ENCODE assay signal across 9 cellular contexts in the genomic region with DNA sequence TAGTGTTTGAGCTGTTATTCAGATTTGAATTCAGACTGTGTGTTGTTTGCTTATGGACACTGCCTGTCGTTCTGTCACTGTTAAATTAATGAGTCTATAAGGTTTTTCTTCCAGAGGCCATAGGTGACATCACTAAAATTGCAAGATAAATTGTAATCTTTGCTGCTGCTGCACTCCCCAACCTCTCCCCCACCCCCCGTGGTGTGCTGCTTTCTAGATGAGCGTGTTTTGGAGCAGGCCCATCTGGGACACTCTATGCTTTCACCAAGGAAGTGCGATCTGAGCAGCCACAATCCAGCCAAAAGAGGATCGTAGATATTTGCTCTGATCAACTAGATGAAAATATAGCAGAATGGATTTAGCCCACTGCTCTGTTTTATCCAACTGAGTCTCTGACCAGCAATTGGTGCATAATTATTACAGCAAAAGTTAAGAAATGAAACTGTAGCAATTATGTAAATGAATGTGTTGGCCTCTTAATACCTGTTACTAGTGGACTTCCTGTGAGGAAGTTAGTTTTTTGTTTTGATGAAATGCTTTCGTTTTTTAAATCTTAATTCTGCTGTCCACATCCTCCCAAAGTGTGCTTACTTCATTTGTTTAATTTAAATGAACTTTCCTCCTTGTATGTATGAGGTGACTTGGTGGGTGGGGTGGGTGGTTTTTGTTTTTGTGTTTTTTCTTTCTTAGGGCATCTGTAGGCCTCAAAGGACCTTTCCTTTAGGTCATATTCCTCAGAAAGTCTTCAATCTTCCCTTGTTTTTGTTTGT. TPM values are rescaled to one million over a fixed set of nuclear protein-coding genes. Genes with fewer than 3 reads are reported as not detected.
DNase-seq lines count a peak whose midpoint lies in the region; ATAC-seq and TF ChIP-seq lines count a peak whose summit lies in the region.
"Had no signal": no experiment of that assay in that cellular context is flagged by ENCODE, and none has a peak within 500 bp of the region (broad histone marks: within the 10 kb centered on the region; RNA-seq: fewer than 3 reads in every experiment).

No MANE protein-coding gene starts in this region.

- H3K79me2 ChIP-seq in OCI-LY7 (ENCODE audit: insufficient read depth, low read depth, low read length): no peaks in the 10 kb centered on the region

- H4K20me1 ChIP-seq in OCI-LY7 (ENCODE audit: insufficient read depth, low read length): no peaks in the 10 kb centered on the region

- 37 to 55% (median 45%) methylated on average over 6 of the region's 6 CpGs for WGBS in spleen, 5 donors

- H3K4me3 ChIP-seq in OCI-LY7 (ENCODE audit: low read depth, low read length, poor library complexity, severe bottlenecking): peak overlapping the region; percentile 18
- peak overlapping the region in 1 of 8 donors; percentile 30 for H3K4me3 ChIP-seq in spleen

- peaks cover 27% of the 10 kb centered on the region for H3K4me1 Mint-ChIP-seq in glutamatergic neuron (ENCODE audit: low read depth, unreplicated experiment)

- TF ChIP-seq POLR2A in spleen (IDR thresholded peaks at IDR 0.05): no peak

- H3K36me3 ChIP-seq in OCI-LY7 (ENCODE audit: insufficient read depth, low read length) (peaks cover 70% of the 10 kb centered on the region), spleen (peaks cover 0 to 47% (median 34%) of the 10 kb centered on the region in 6 donors)

- H3K27me3 ChIP-seq in spleen (replicated peaks in 1 of 7): no peaks in the 10 kb centered on the region

- peaks cover 2% of the 10 kb centered on the region for H3K27me3 Mint-ChIP-seq in glutamatergic neuron (ENCODE audit: unreplicated experiment)

- H2AFZ ChIP-seq in OCI-LY7 (ENCODE audit: low read length): no peak overlapping the region

- BruUV-seq in OCI-LY7 (replicated peaks; lab: Mats Ljungman, UMichigan): no TSS peak

- peak; percentile 26 for DNase-seq in OCI-LY7 (ENCODE audit: low spot score)
- no peak for DNase-seq in glutamatergic neuron
- DNase-seq in spleen: no peak
- DNase-seq in NCI-H510A treated with DMSO at 0.1 percent for 48 hours (lab: John Stamatoyannopoulos, UW): no peak
- no peak for DNase-seq in kidney glomerular epithelial cell (lab: John Stamatoyannopoulos, UW)
- DNase-seq: SHP77 had no signal

- H3K4me2 ChIP-seq in OCI-LY7 (ENCODE audit: low read length): peak overlapping the region; percentile 61

- no peaks in the 10 kb centered on the region for H3K9me2 ChIP-seq in OCI-LY7 (ENCODE audit: insufficient read depth, low read length)

- peak; percentile 48 for ATAC-seq in GM19025 (IDR thresholded peaks at IDR 0.05; ENCODE audit: low read depth, unreplicated experiment)
- no peak for ATAC-seq in GM19395 (IDR thresholded peaks at IDR 0.05; ENCODE audit: unreplicated experiment)
- ATAC-seq in GM21528 (IDR thresholded peaks at IDR 0.05; ENCODE audit: low FRiP score, unreplicated experiment): no peak

- CTCF ChIA-PET in OCI-LY7 (lab: Charles Lee; ENCODE audit: unreplicated experiment): no interaction called here

- H3K27ac ChIP-seq in OCI-LY7 (ENCODE audit: low read depth, low read length, poor library complexity, severe bottlenecking): peak overlapping the region; percentile 60
- H3K27ac ChIP-seq in spleen: peak overlapping the region; percentile 66 to 90 (median 84)

- POLR2A ChIA-PET in OCI-LY7 (lab: Charles Lee): interaction anchor here (1.6 kb wide), 1 partner anchor 19 kb away, joined by 4 read pairs; no protein-coding TSS in a partner anchor

- H3K9me3 Mint-ChIP-seq in glutamatergic neuron (ENCODE audit: unreplicated experiment): peaks cover 3% of the 10 kb centered on the region

- TF ChIP-seq CTCF in OCI-LY7 (conservative IDR thresholded peaks at IDR 0.05; ENCODE audit: low read length) (no peak), glutamatergic neuron (IDR thresholded peaks at IDR 0.05; ENCODE audit: partially characterized antibody, unreplicated experiment) (no peak), spleen (IDR thresholded peaks at IDR 0.05 in 8 of 11, conservative IDR thresholded peaks at IDR 0.05 in 3 of 11) (no peak)

- H3K4me3 Mint-ChIP-seq in glutamatergic neuron (ENCODE audit: unreplicated experiment): peak overlapping the region; percentile 42

- peak overlapping the region; percentile 52 for H3K27ac Mint-ChIP-seq in glutamatergic neuron (ENCODE audit: unreplicated experiment)

- H3K36me3 Mint-ChIP-seq in glutamatergic neuron (ENCODE audit: unreplicated experiment): peaks cover 4% of the 10 kb centered on the region

- intact Hi-C loops in OCI-LY7 (cut with micrococcal nuclease; ENCODE audit: unreplicated experiment): no loop called here
- intact Hi-C loops in spleen (cut with DNase I; ENCODE audit: low total_unique reads): no loop called here

- H3K4me1 ChIP-seq in OCI-LY7 (ENCODE audit: insufficient read depth, low read length, poor library complexity, severe bottlenecking): peaks cover 43% of the 10 kb centered on the region
- H3K4me1 ChIP-seq in spleen: peaks cover 30 to 76% (median 48%) of the 10 kb centered on the region in 6 donors

- H3K9me3 ChIP-seq in OCI-LY7 (ENCODE audit: low read length) (no peaks in the 10 kb centered on the region), spleen (no peaks in the 10 kb centered on the region)

RNA-seq across cellular contexts. Expression of a gene that starts 58.1 kb away (rescaled TPM):
- 45.6 and 52.3 TPM in 2 replicates for total RNA-seq in OCI-LY7 (2014; rRNA removed; shearing (Covaris generic))
- total RNA-seq in OCI-LY7 (2022) (67.3 and 67.9 TPM in 2 replicates), glutamatergic neuron (ENCODE audit: unreplicated experiment) (29.2 TPM), spleen (10 to 100 TPM; 26.9 to 42.0 (median 35.5) TPM)
- polyA plus RNA-seq in spleen: 10 to 100 TPM in 1 of 3 donors, 1 to 10 TPM in 2; 7.1 to 11.1 (median 7.9) TPM

RNA-seq across cellular contexts. Expression of a gene that starts 58.4 kb away (rescaled TPM):
- 20.2 and 22.4 TPM in 2 replicates for total RNA-seq in OCI-LY7 (2014; rRNA removed; shearing (Covaris generic))
- total RNA-seq in OCI-LY7 (2022): 26.5 and 28.7 TPM in 2 replicates
- 22.9 TPM for total RNA-seq in glutamatergic neuron (ENCODE audit: unreplicated experiment)
- 10 to 100 TPM; 17.7 to 25.2 (median 21.3) TPM for total RNA-seq in spleen
- 1 to 10 TPM; 5.9 to 8.6 (median 6.5) TPM for polyA plus RNA-seq in spleen
